In the genomic region with DNA sequence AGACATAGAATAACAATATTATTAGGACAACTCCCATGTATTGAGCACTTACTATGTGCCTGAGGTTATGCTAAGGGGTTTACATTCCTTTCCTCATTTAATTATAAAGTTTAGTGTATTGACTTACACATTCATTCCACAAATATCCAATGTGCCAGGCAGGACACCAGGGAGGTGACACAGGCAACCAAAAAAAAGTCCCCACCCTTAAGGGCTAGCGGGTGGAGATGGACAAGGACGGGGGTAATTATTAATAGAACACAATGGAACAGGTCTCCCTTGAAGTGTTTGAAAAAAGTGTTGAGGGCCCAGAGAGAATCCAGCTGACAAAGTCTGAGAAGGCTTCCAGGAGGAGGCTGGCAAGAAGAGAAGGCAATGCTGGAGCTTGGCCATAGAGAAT, we compare ENCODE assay signal across 20 cellular contexts. TPM values are rescaled to one million over a fixed set of nuclear protein-coding genes. Genes with fewer than 3 reads are reported as not detected.
A peak's percentile ranks its signal among the peaks of the same experiment; 100 is the strongest.
DNase-seq lines count a peak whose midpoint lies in the region; FAIRE-seq and TF ChIP-seq lines count a peak whose summit lies in the region.
"Had no signal": no experiment of that assay in that cellular context is flagged by ENCODE, and none has a peak within 500 bp of the region (broad histone marks: within the 10 kb centered on the region; RNA-seq: fewer than 3 reads in every experiment).

No MANE protein-coding gene starts in this region.

- H3K36me3 Mint-ChIP-seq in Caco-2 (ENCODE audit: insufficient read depth, unreplicated experiment), result peaks cover 11% of the 10 kb centered on the region
- H3K36me3 Mint-ChIP-seq: natural killer cell had no signal

- H3K27ac ChIP-seq in RWPE1, result peak overlapping the region; percentile 99
- peak overlapping the region; percentile 91 for H3K27ac ChIP-seq in keratinocyte (ENCODE audit: control insufficient read depth, insufficient read depth, low read length)
- H3K27ac ChIP-seq: VCaP had no signal

- H3K4me3 ChIP-seq in Caco-2 (ENCODE audit: low read depth, low read length), result no peak overlapping the region
- H3K4me3 ChIP-seq in keratinocyte (ENCODE audit: control insufficient read depth in 2 of 3, extremely low read depth in 1 of 3, insufficient read depth in 2 of 3, low read depth in 1 of 3, low read length in 3 of 3), result no peak overlapping the region
- H3K4me3 ChIP-seq in skeletal muscle satellite cell (ENCODE audit: low read length), result no peak overlapping the region

- no peaks in the 10 kb centered on the region for H3K27me3 ChIP-seq in Caco-2 (replicated peaks; ENCODE audit: control insufficient read depth, insufficient read depth, low read length)
- H3K27me3 ChIP-seq in keratinocyte (ENCODE audit: control insufficient read depth, extremely low read depth, insufficient read depth, low read length), result no peaks in the 10 kb centered on the region
- H3K27me3 ChIP-seq in skeletal muscle satellite cell (ENCODE audit: control insufficient read depth, insufficient read depth, low read length), result no peaks in the 10 kb centered on the region

- H3K9me1 ChIP-seq in keratinocyte (ENCODE audit: control insufficient read depth, extremely low read depth, insufficient read depth, low read length), result no peaks in the 10 kb centered on the region

- H3K27ac Mint-ChIP-seq in Caco-2 (ENCODE audit: unreplicated experiment), result peak overlapping the region; percentile 69
- H3K27ac Mint-ChIP-seq: activated CD8-positive, alpha-beta T cell treated with anti-CD3 and anti-CD28 coated beads for 36 hours; natural killer cell had no signal

- H3K9ac ChIP-seq in keratinocyte (ENCODE audit: control insufficient read depth, extremely low read depth, insufficient read depth, low read length) (peak overlapping the region; percentile 14), skeletal muscle satellite cell (ENCODE audit: low read depth, low read length) (peak overlapping the region; percentile 77)

- H3K79me2 ChIP-seq in keratinocyte (ENCODE audit: control insufficient read depth, insufficient read depth, low read length), result peaks cover 66% of the 10 kb centered on the region

- no peaks in the 10 kb centered on the region for H3K9me3 Mint-ChIP-seq in Caco-2 (ENCODE audit: unreplicated experiment)
- H3K9me3 Mint-ChIP-seq: activated CD8-positive, alpha-beta T cell treated with anti-CD3 and anti-CD28 coated beads for 36 hours; natural killer cell had no signal

- H3K4me1 ChIP-seq in Caco-2 (peaks cover 25% of the 10 kb centered on the region), keratinocyte (ENCODE audit: control insufficient read depth, extremely low read depth, insufficient read depth, low read length) (peaks cover 68% of the 10 kb centered on the region), skeletal muscle satellite cell (ENCODE audit: control insufficient read depth, insufficient read depth, low read length) (peaks cover 69% of the 10 kb centered on the region)

- no peak for FAIRE-seq in keratinocyte (lab: Jason Lieb, UNC)
- FAIRE-seq: GM18507 had no signal

- peaks cover 48% of the 10 kb centered on the region for H3K4me1 Mint-ChIP-seq in Caco-2 (ENCODE audit: low read depth, unreplicated experiment)

- CTCF ChIA-PET in Caco-2 (lab: Charles Lee) (no interaction called here), RWPE1 (lab: Yijun Ruan, JAX) (interaction anchor here (0.7 kb wide), 2 partner anchors 190 to 267 kb away, joined by 3 read pairs; partner anchors contain the start of gene ANP32B)

- BruUV-seq in Caco-2 (replicated peaks; lab: Mats Ljungman, UMichigan), result no TSS peak

- H3K9me3 ChIP-seq in Caco-2, result no peaks in the 10 kb centered on the region
- no peaks in the 10 kb centered on the region for H3K9me3 ChIP-seq in keratinocyte (ENCODE audit: control insufficient read depth, low read depth, low read length)
- H3K9me3 ChIP-seq in skeletal muscle satellite cell (replicated peaks; ENCODE audit: low read length), result no peaks in the 10 kb centered on the region

- dilution Hi-C loops in keratinocyte (cut with MboI; ENCODE audit: extremely low pct_ligation_motif_present, low sequenced_read_pairs), result no loop called here

- H3K27me3 Mint-ChIP-seq in Caco-2 (ENCODE audit: insufficient read depth, unreplicated experiment), result no peaks in the 10 kb centered on the region
- H3K27me3 Mint-ChIP-seq: activated CD8-positive, alpha-beta T cell treated with anti-CD3 and anti-CD28 coated beads for 36 hours had no signal

- H3K4me3 Mint-ChIP-seq in Caco-2 (ENCODE audit: unreplicated experiment), result peak overlapping the region; percentile 52
- H3K4me3 Mint-ChIP-seq: activated CD8-positive, alpha-beta T cell treated with anti-CD3 and anti-CD28 coated beads for 36 hours; natural killer cell had no signal

- H2AFZ ChIP-seq in keratinocyte (ENCODE audit: control insufficient read depth, low read length), result no peak overlapping the region

- H3K4me2 ChIP-seq in keratinocyte (ENCODE audit: control insufficient read depth, extremely low read depth, insufficient read depth, low read depth, low read length) (peak overlapping the region; percentile 83), skeletal muscle satellite cell (ENCODE audit: low read length) (no peak overlapping the region)

- H3K36me3 ChIP-seq in Caco-2 (ENCODE audit: control insufficient read depth, insufficient read depth, low read length) (no peaks in the 10 kb centered on the region), keratinocyte (ENCODE audit: control insufficient read depth in 2 of 2, extremely low read depth in 1 of 2, insufficient read depth in 2 of 2, low read length in 2 of 2) (peaks cover 17 to 38% of the 10 kb centered on the region in 2 experiments), skeletal muscle satellite cell (ENCODE audit: insufficient read depth, low read length) (peaks cover 43% of the 10 kb centered on the region)

- TF ChIP-seq CTCF in Caco-2 (IDR thresholded peaks at IDR 0.05; ENCODE audit: insufficient read depth in 1 of 2, low read depth in 1 of 2, low read length in 1 of 2, severe bottlenecking in 1 of 2, unreplicated experiment in 1 of 2), result no peak
- TF ChIP-seq CTCF in RWPE1 (conservative IDR thresholded peaks at IDR 0.05; ENCODE audit: low read depth), result no peak
- no peak for TF ChIP-seq CTCF in keratinocyte (optimal IDR thresholded peaks at IDR 0.05 in 1 of 3, IDR thresholded peaks at IDR 0.05 in 1 of 3, conservative IDR thresholded peaks at IDR 0.05 in 1 of 3; ENCODE audit: extremely low read depth in 1 of 3, insufficient read depth in 2 of 3, low read length in 3 of 3)
- no peak for TF ChIP-seq CTCF in GM10266 (IDR thresholded peaks at IDR 0.05; ENCODE audit: control insufficient read depth, insufficient read depth, low read depth, missing control alignments)

- intact Hi-C loops in Caco-2 (cut with micrococcal nuclease; ENCODE audit: unreplicated experiment), result loop anchor here (10.0 kb wide), 1 partner anchor 265 kb away; the partner anchor contains the start of gene ANP32B

- DNase-seq in Caco-2 (no peak), RWPE1 (ENCODE audit: low spot score) (no peak), keratinocyte (ENCODE audit: low read depth, low spot score) (no peak), DMS79 (lab: John Stamatoyannopoulos, UW) (no peak), OCI-M2 (lab: John Stamatoyannopoulos, UW; ENCODE audit: unreplicated experiment) (no peak), GM10266 (ENCODE audit: extremely low spot score) (no peak), NOMO-1 treated with dmso at 0.1 percent for 144 hours (lab: John Stamatoyannopoulos, UW; ENCODE audit: unreplicated experiment) (no peak)
- DNase-seq: activated CD8-positive, alpha-beta T cell treated with anti-CD3 and anti-CD28 coated beads for 36 hours; central memory CD4-positive, alpha-beta T cell; foreskin fibroblast; left ventricle myocardium superior; natural killer cell; NCI-H1092 treated with DMSO at 0.1 percent for 48 hours; NCI-H82; right cardiac atrium; RPMI8226; stimulated activated CD4-positive, alpha-beta T cell treated with anti-CD3 and anti-CD28 coated beads, Interleukin-2, amount 100 ng/mL, for 24 hours had no signal

- POLR2A ChIA-PET in Caco-2 (lab: Charles Lee), result no interaction called here
- POLR2A ChIA-PET in RWPE1 (lab: Yijun Ruan, JAX; ENCODE audit: low non-redundant PET), result no interaction called here

- H4K20me1 ChIP-seq in keratinocyte (ENCODE audit: control insufficient read depth, extremely low read depth, insufficient read depth, low read length), result no peaks in the 10 kb centered on the region

RNA-seq across cellular contexts. Expression of gene TBC1D2, which starts 5.7 kb away (rescaled TPM):
- 8.5 and 8.6 TPM in 2 replicates for total RNA-seq in Caco-2 (2022)
- polyA plus RNA-seq in keratinocyte, result 59.2 to 110 TPM (median 73.2 TPM) in 3 replicates
- polyA plus RNA-seq in keratinocyte (2011; ENCODE audit: low read depth), result 66.9 TPM
- polyA plus RNA-seq in keratinocyte (2011; cell fraction: cytosol; rRNA removed), result 59.8 and 88.4 TPM in 2 replicates
- polyA plus RNA-seq in keratinocyte (2011; cell fraction: nucleus; rRNA removed), result 113 and 139 TPM in 2 replicates
- polyA plus RNA-seq in keratinocyte (2012; ENCODE audit: low replicate concordance), result 89.1 and 89.3 TPM in 2 replicates
- 88.4 to 139 TPM (median 131 TPM) in 3 replicates for polyA minus RNA-seq in keratinocyte
- 166 TPM for polyA minus RNA-seq in keratinocyte (2011; cell fraction: cytosol; rRNA and poly(A)+ RNA removed)
- 86.6 and 94.1 TPM in 2 replicates for polyA minus RNA-seq in keratinocyte (2011; cell fraction: nucleus; rRNA and poly(A)+ RNA removed)
- 13.9 and 37.1 TPM in 2 replicates for total RNA-seq in skeletal muscle satellite cell (2012; rRNA removed)

RNA-seq across cellular contexts. Expression of gene CORO2A, which starts 57.3 kb away (rescaled TPM):
- total RNA-seq in Caco-2 (2022), result 18.9 and 20.0 TPM in 2 replicates
- polyA plus RNA-seq in keratinocyte, result 30.9 to 45.2 TPM (median 31.7 TPM) in 3 replicates
- polyA plus RNA-seq in keratinocyte (2011; ENCODE audit: low read depth), result 9.8 TPM
- 33.2 and 34.5 TPM in 2 replicates for polyA plus RNA-seq in keratinocyte (2011; cell fraction: cytosol; rRNA removed)
- polyA plus RNA-seq in keratinocyte (2011; cell fraction: nucleus; rRNA removed), result 35.1 and 38.7 TPM in 2 replicates
- 17.9 and 33.7 TPM in 2 replicates for polyA plus RNA-seq in keratinocyte (2012; ENCODE audit: low replicate concordance)
- polyA minus RNA-seq in keratinocyte, result 49.6 to 65.0 TPM (median 51.0 TPM) in 3 replicates
- polyA minus RNA-seq in keratinocyte (2011; cell fraction: cytosol; rRNA and poly(A)+ RNA removed), result 38.0 TPM
- 23.0 and 30.8 TPM in 2 replicates for polyA minus RNA-seq in keratinocyte (2011; cell fraction: nucleus; rRNA and poly(A)+ RNA removed)
- total RNA-seq in skeletal muscle satellite cell (2012; rRNA removed), result 0.25 and 0.44 TPM in 2 replicates
